ENCODE assay signal across 8 cellular contexts in the genomic region with DNA sequence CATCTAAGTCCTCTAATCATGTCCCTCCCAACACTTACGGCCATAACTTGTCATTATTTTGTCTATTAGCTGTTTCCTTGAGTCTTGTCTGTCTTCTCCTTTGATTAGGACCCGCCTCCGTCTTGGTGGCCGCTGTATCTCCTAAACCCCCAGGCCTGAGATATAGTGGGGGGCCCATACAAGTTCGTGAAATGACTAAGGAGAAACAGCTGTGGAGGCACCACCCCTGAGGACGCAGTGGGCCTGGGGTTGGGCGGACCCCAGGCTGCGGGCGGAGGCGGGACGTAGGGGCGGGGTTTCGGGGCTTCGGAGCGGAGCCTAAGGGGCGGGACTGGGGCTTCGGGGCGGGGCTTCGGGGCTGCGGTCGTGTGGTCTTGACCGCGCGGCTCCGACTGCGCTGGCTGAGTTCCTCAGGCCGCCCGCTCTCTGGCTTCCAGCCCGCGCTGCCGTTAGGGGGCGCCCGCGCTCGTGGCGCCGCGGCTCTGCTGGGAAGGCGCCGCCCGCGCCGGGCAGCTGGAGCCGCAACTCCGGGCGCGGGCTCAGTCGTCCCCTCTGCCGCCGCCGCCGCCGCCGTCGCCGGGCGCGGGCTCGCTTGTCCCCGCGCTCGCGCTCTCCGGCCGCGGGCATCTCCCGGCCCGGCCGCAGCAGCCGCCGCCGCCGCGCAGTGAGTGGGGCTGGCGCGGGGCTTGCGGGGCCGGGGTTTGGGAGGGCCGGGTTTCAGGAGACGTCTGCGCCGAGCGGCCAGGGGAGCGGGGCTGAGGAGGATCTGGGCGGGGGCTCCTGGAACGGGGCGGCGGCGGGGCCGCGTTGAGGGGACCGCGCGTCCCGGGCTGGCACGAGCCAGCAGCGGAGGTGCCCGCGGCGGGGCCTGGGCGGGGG. TPM values are rescaled to one million over a fixed set of nuclear protein-coding genes. Genes with fewer than 3 reads are reported as not detected.
DNase-seq lines count a peak whose midpoint lies in the region; ATAC-seq and TF ChIP-seq lines count a peak whose summit lies in the region.

A gene (plus strand): TSS at position 591 of the 879 bp plus-strand sequence. CDS start 6,660 bp downstream, outside the sequence.

- TF ChIP-seq CTCF in H9 (conservative IDR thresholded peaks at IDR 0.05) (peak; percentile 78), gastroesophageal sphincter (IDR thresholded peaks at IDR 0.05) (peak; percentile 18 to 84 (median 76))

- H4K20me1 ChIP-seq in H9 (ENCODE audit: control insufficient read depth, insufficient read depth, insufficient read length): no peaks in the 10 kb centered on the region

- peak within 1 kb of the TSS; percentile 76 for H3K4me3 ChIP-seq in SJCRH30
- H3K4me3 ChIP-seq in gastroesophageal sphincter: peak within 1 kb of the TSS; percentile 69 to 86

- no peaks in the 10 kb centered on the region for H3K27me3 ChIP-seq in H9 (ENCODE audit: insufficient read depth, low read length)
- H3K27me3 ChIP-seq in SJCRH30: no peaks in the 10 kb centered on the region
- H3K27me3 ChIP-seq in gastroesophageal sphincter: no peaks in the 10 kb centered on the region

- peaks cover 8% of the 10 kb centered on the region for H3K23me2 ChIP-seq in H9 (ENCODE audit: insufficient read length, low read depth, low read length, poor library complexity, severe bottlenecking)

- no peak within 1 kb of the TSS for H3T11ph ChIP-seq in H9 (ENCODE audit: low read length)

- DNase-seq in GDM1 (lab: John Stamatoyannopoulos, UW) (peak; percentile 95), H9 (peak; percentile 96), M059J (ENCODE audit: low read depth) (peak; percentile 82), SJCRH30 (peak; percentile 85 to 90), nucleus accumbens (lab: John Stamatoyannopoulos, UW) (peak in 55 of 56 donors; percentile 34 to 94 (median 82)), superior temporal gyrus (ENCODE audit: extremely low spot score) (peak; percentile 89)
- DNase-seq in activated naive CD4-positive, alpha-beta T cell (lab: John Stamatoyannopoulos, UW): peak; percentile 63 to 82 (median 68)

- H3K36me3 ChIP-seq in SJCRH30: no peaks in the 10 kb centered on the region
- H3K36me3 ChIP-seq in gastroesophageal sphincter: no peaks in the 10 kb centered on the region

- WGBS in H9 (ENCODE audit: extremely low coverage, insufficient read length, low lambda C conversion rate): no CpG with 5 or more reads among the region's 101 CpGs
- 0% methylated on average over 1 to 3 of the region's 101 CpGs for WGBS in gastroesophageal sphincter (ENCODE audit: low coverage in 1 of 2), 2 donors

- H3K36me3 Mint-ChIP-seq in H9 (ENCODE audit: insufficient read depth in 1 of 3, low read depth in 3 of 3): 0 out of 7 replicates have a peak, but pooled peaks cover 0 to 2% (median 0%) of the 10 kb centered on the region in 3 experiments

- peaks cover 7% of the 10 kb centered on the region; the same call in 1 of the 2 replicates for H3K79me2 ChIP-seq in H9 (ENCODE audit: insufficient read depth, low read length)

- H3K9ac ChIP-seq in H9 (ENCODE audit: extremely low read depth, insufficient read length, low read length): peak within 1 kb of the TSS; percentile 52

- H3K14ac ChIP-seq in H9 (ENCODE audit: insufficient read depth, low read length): no peak within 1 kb of the TSS

- no peak within 1 kb of the TSS for H3K56ac ChIP-seq in H9 (ENCODE audit: insufficient read length, low read depth, low read length)

- no peak within 1 kb of the TSS for H3K23ac ChIP-seq in H9 (ENCODE audit: insufficient read length, low read depth, low read length)

- H2BK15ac ChIP-seq in H9 (ENCODE audit: low read depth, low read length): no peak within 1 kb of the TSS; the same call in 1 of the 2 replicates

- no peak within 1 kb of the TSS for H4K91ac ChIP-seq in H9 (ENCODE audit: insufficient read length, low read depth, low read length)

- peaks cover 25% of the 10 kb centered on the region for H3K27me3 Mint-ChIP-seq in H9 (ENCODE audit: low read depth)

- no peak within 1 kb of the TSS for H4K5ac ChIP-seq in H9 (ENCODE audit: insufficient read length, low read depth, low read length)

- peak within 1 kb of the TSS; percentile 59 for H3K4me2 ChIP-seq in H9 (ENCODE audit: insufficient read depth, insufficient read length, low read length)

- ATAC-seq in gastroesophageal sphincter: peak; percentile 97

- peak within 1 kb of the TSS; percentile 85 to 97 for H3K4me3 Mint-ChIP-seq in H9

- peaks cover 8% of the 10 kb centered on the region for H3K4me1 ChIP-seq in H9 (ENCODE audit: insufficient read depth, low read length)
- H3K4me1 ChIP-seq in SJCRH30: no peaks in the 10 kb centered on the region; the same call in 1 of the 2 replicates
- peaks cover 3 to 58% (median 26%) of the 10 kb centered on the region in 3 donors for H3K4me1 ChIP-seq in gastroesophageal sphincter

- H2AFZ ChIP-seq in H9 (ENCODE audit: low read length): peak within 1 kb of the TSS; percentile 3

- no peak within 1 kb of the TSS for H3K4ac ChIP-seq in H9 (ENCODE audit: low read depth, low read length)

- H2AK5ac ChIP-seq in H9 (ENCODE audit: insufficient read length, low read length): no peak within 1 kb of the TSS

- no peak within 1 kb of the TSS for H2BK20ac ChIP-seq in H9 (ENCODE audit: low read depth, low read length, poor library complexity, severe bottlenecking)

- no peak within 1 kb of the TSS for H2BK12ac ChIP-seq in H9 (ENCODE audit: insufficient read length, low read depth, low read length)

- no peak within 1 kb of the TSS for H2BK5ac ChIP-seq in H9 (ENCODE audit: insufficient read length, low read length)

- H3K27ac Mint-ChIP-seq in H9: peak within 1 kb of the TSS; percentile 37 to 94 (median 90); a peak in 5 of 7 replicates

- no peak within 1 kb of the TSS for H3K27ac ChIP-seq in H9 (ENCODE audit: insufficient read length, low read depth, low read length)
- H3K27ac ChIP-seq in SJCRH30: peak within 1 kb of the TSS; percentile 27; the same call in 1 of the 2 replicates
- H3K27ac ChIP-seq in gastroesophageal sphincter: peak within 1 kb of the TSS; percentile 47 to 93 (median 91)

- TF ChIP-seq POLR2A in gastroesophageal sphincter (IDR thresholded peaks at IDR 0.05): peak; percentile 39 to 62

- peaks cover 53 to 58% of the 10 kb centered on the region in 2 experiments for H3K4me1 Mint-ChIP-seq in H9

- H3K9me3 ChIP-seq in H9 (ENCODE audit: control insufficient read depth, low read depth, low read length): no peaks in the 10 kb centered on the region
- H3K9me3 ChIP-seq in SJCRH30 (replicated peaks): no peaks in the 10 kb centered on the region
- H3K9me3 ChIP-seq in gastroesophageal sphincter: no peaks in the 10 kb centered on the region

- no peak for TF ChIP-seq EP300 in gastroesophageal sphincter (IDR thresholded peaks at IDR 0.05)

- no peaks in the 10 kb centered on the region for H3K9me3 Mint-ChIP-seq in H9

- H3K18ac ChIP-seq in H9 (ENCODE audit: insufficient read length, low read depth, low read length): peak within 1 kb of the TSS; percentile 23

- H3K79me1 ChIP-seq in H9 (ENCODE audit: insufficient read depth, low read depth, low read length, poor library complexity, severe bottlenecking): no peaks in the 10 kb centered on the region

- no peak within 1 kb of the TSS for H4K8ac ChIP-seq in H9 (replicated peaks; ENCODE audit: insufficient read length, low read depth, low read length)

- H2BK120ac ChIP-seq in H9 (ENCODE audit: low read depth, low read length, poor library complexity, severe bottlenecking): no peak within 1 kb of the TSS

RNA-seq across cellular contexts. Expression of the gene that starts here (rescaled TPM):
- 14.2 and 15.7 TPM in 2 replicates for total RNA-seq in H9 (2021)
- total RNA-seq in M059J (2014; rRNA removed; shearing (Covaris generic)): 5.7 and 11.6 TPM in 2 replicates
- 10.9 and 11.5 TPM in 2 replicates for total RNA-seq in SJCRH30 (2014; rRNA removed; shearing (Covaris generic))
- 10 to 100 TPM; 13.1 to 17.8 (median 16.3) TPM for total RNA-seq in gastroesophageal sphincter
